Comparison of ENCODE assay signal across 19 cellular contexts in the genomic region with DNA sequence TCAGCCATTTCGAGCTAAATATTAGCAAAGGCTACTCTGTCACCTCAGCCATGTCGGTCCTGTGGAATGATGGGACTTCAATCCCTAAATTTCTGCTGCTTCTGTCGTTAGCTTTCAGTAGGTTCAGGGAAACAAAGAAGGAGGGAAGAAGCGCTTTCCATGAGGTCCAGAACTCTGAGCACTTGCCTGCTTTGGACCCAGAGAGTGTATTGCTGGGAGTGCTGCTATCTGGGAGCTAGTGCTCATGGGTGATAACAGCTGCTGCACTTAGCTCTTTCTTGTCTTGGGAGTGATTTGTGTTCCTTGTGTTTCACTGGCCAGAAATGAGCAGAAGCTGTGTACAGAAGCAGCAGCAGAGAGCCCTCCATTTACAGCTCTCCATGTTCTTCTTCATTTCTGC.
"Had no signal": no experiment of that assay in that cellular context is flagged by ENCODE, and none has a peak within 500 bp of the region (broad histone marks: within the 10 kb centered on the region; RNA-seq: fewer than 3 reads in every experiment).

No MANE protein-coding gene starts in this region.

- H3K27me3 Mint-ChIP-seq: activated naive CD4-positive, alpha-beta T cell treated with anti-CD3 and anti-CD28 coated beads, Interleukin-2, amount 10 ng/mL, durations not matched to agents 7 days and 5 days had no signal

- H3K36me3 ChIP-seq: colonic mucosa, esophagus muscularis mucosa, neutrophil had no signal

- H3K9me3 ChIP-seq: colonic mucosa, esophagus muscularis mucosa, neutrophil had no signal

- H3K27ac Mint-ChIP-seq: activated naive CD4-positive, alpha-beta T cell treated with anti-CD3 and anti-CD28 coated beads, Interleukin-2, amount 10 ng/mL, durations not matched to agents 7 days and 5 days; activated T-helper 2 cell treated with anti-CD3 and anti-CD28 coated beads, Interferon-gamma antibody, Interleukin-2, Interleukin-4, amounts not matched to agents 10 μg/mL and 5 μg/mL and 100 μg/mL, durations not matched to agents 14 hours and 24 hours and 36 hours; naive B cell; T-cell had no signal

- H3K4me1 Mint-ChIP-seq: activated naive CD4-positive, alpha-beta T cell treated with anti-CD3 and anti-CD28 coated beads, Interleukin-2, amount 10 ng/mL, durations not matched to agents 7 days and 5 days; naive B cell had no signal

- ATAC-seq: T-cell had no signal

- H3K4me3 Mint-ChIP-seq: activated naive CD4-positive, alpha-beta T cell treated with anti-CD3 and anti-CD28 coated beads, Interleukin-2, amount 10 ng/mL, durations not matched to agents 7 days and 5 days; naive B cell; T-cell had no signal

- H3K4me3 ChIP-seq: colonic mucosa, esophagus muscularis mucosa, lung, SK-N-MC had no signal

- H3K9me3 Mint-ChIP-seq: activated naive CD4-positive, alpha-beta T cell treated with anti-CD3 and anti-CD28 coated beads, Interleukin-2, amount 10 ng/mL, durations not matched to agents 7 days and 5 days; activated T-helper 2 cell treated with anti-CD3 and anti-CD28 coated beads, Interferon-gamma antibody, Interleukin-2, Interleukin-4, amounts not matched to agents 10 μg/mL and 5 μg/mL and 100 μg/mL, durations not matched to agents 14 hours and 24 hours and 36 hours; naive B cell; T-cell had no signal

- H3K27me3 ChIP-seq: colonic mucosa, esophagus muscularis mucosa had no signal

- H3K27ac ChIP-seq: colonic mucosa, esophagus muscularis mucosa, neutrophil, SK-N-MC had no signal

- H3K36me3 Mint-ChIP-seq: activated naive CD4-positive, alpha-beta T cell treated with anti-CD3 and anti-CD28 coated beads, Interleukin-2, amount 10 ng/mL, durations not matched to agents 7 days and 5 days; naive B cell; T-cell had no signal

- H3K4me1 ChIP-seq: colonic mucosa, esophagus muscularis mucosa had no signal

- DNase-seq: activated CD4-positive, CD25-positive, alpha-beta regulatory T cell treated with anti-CD3 and anti-CD28 coated beads, Interleukin-2, amount 50 U/mL, for 72 hours; activated naive CD4-positive, alpha-beta T cell treated with anti-CD3 and anti-CD28 coated beads, Interleukin-2, amount 10 ng/mL, durations not matched to agents 7 days and 5 days; activated T-cell treated with anti-CD3 and anti-CD28 coated beads for 4 hours; colonic mucosa; kidney glomerular epithelial cell; midbrain; naive B cell; retina; small intestine; stimulated activated CD4-positive, alpha-beta T cell treated with anti-CD3 and anti-CD28 coated beads, Interleukin-4, amount 100 ng/mL, for 4 hours; stimulated activated CD8-positive, alpha-beta memory T cell treated with anti-CD3 and anti-CD28 coated beads, Interleukin-4, amount 100 ng/mL, for 48 hours; stimulated activated naive CD4-positive, alpha-beta T cell treated with Interleukin-2 at 50 U/mL for 16 hours; T-cell; T-helper 9 cell had no signal
